Comparison of ENCODE assay signal across 2 cellular contexts in the genomic region with DNA sequence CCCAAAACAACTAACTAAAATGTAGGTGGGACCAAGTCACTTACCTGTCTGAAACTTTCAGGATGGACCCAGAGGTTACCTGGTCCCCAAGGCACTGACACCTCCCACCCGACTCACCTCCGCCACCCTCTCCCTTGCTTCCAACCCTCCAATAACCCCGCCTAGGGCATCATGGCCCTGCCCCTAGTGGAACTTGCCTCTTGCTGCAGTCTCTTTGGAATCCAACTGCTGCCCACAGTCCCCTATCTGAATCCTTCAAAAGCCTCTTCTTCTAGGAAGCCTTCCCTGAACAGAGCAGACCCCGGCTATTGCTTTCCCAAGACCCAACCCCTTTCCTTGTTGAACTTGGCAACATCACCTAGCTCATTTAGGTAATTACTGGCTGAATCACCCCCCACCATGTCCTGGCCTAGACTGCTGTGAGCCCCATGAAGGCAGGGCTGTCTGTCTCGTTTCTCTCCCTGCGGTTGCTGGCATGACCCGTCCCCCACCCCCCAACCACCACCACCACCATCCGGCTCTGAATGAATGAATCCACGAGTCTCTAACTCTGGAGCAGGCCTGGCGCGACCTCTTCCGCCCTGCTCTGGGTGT.
TF ChIP-seq lines count a peak whose summit lies in the region.

No MANE protein-coding gene starts in this region.

TF ChIP-seq in IMR-90, 13 proteins besides CTCF, POLR2A, EP300 and RAD21:
- TF ChIP-seq MXI1 (IDR thresholded peaks at IDR 0.05; ENCODE audit: borderline replicate concordance, low read depth, low read length): no peak
- no peak for TF ChIP-seq MAZ (IDR thresholded peaks at IDR 0.05; ENCODE audit: borderline replicate concordance, low read depth, low read length)
- no peak for TF ChIP-seq BHLHE40 (IDR thresholded peaks at IDR 0.05; ENCODE audit: low read depth, low read length)
- no peak for TF ChIP-seq NFE2L2 (IDR thresholded peaks at IDR 0.05; ENCODE audit: low read depth, low read length)
- TF ChIP-seq MAFK (IDR thresholded peaks at IDR 0.05; ENCODE audit: low read depth, low read length): no peak
- TF ChIP-seq RCOR1 (IDR thresholded peaks at IDR 0.05; ENCODE audit: insufficient replicate concordance, low read length): no peak
- no peak for TF ChIP-seq FOS (IDR thresholded peaks at IDR 0.05; ENCODE audit: low read depth, low read length)
- TF ChIP-seq CHD1 (IDR thresholded peaks at IDR 0.05; ENCODE audit: low read depth, low read length): no peak
- TF ChIP-seq, protein P1, sequence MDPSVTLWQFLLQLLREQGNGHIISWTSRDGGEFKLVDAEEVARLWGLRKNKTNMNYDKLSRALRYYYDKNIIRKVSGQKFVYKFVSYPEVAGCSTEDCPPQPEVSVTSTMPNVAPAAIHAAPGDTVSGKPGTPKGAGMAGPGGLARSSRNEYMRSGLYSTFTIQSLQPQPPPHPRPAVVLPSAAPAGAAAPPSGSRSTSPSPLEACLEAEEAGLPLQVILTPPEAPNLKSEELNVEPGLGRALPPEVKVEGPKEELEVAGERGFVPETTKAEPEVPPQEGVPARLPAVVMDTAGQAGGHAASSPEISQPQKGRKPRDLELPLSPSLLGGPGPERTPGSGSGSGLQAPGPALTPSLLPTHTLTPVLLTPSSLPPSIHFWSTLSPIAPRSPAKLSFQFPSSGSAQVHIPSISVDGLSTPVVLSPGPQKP (IDR thresholded peaks at IDR 0.05; ENCODE audit: borderline replicate concordance, low read depth, low read length): no peak
- TF ChIP-seq RFX5 (IDR thresholded peaks at IDR 0.05; ENCODE audit: low read depth, low read length): no peak
- TF ChIP-seq CEBPB (IDR thresholded peaks at IDR 0.05; ENCODE audit: low read depth, low read length): no peak
- TF ChIP-seq, protein P2, sequence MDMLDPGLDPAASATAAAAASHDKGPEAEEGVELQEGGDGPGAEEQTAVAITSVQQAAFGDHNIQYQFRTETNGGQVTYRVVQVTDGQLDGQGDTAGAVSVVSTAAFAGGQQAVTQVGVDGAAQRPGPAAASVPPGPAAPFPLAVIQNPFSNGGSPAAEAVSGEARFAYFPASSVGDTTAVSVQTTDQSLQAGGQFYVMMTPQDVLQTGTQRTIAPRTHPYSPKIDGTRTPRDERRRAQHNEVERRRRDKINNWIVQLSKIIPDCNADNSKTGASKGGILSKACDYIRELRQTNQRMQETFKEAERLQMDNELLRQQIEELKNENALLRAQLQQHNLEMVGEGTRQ (IDR thresholded peaks at IDR 0.05; ENCODE audit: low read depth, low read length): no peak
- TF ChIP-seq SMC3 (IDR thresholded peaks at IDR 0.05; ENCODE audit: low read depth, low read length): no peak
TF ChIP-seq in IMR-90: peak in this region for 0.

TF ChIP-seq in K562, 482 proteins besides CTCF, POLR2A, EP300 and RAD21:
- no peak for TF ChIP-seq ZNF444 (CRISPR knock-in tag; IDR thresholded peaks at IDR 0.05)
- TF ChIP-seq, protein P3, sequence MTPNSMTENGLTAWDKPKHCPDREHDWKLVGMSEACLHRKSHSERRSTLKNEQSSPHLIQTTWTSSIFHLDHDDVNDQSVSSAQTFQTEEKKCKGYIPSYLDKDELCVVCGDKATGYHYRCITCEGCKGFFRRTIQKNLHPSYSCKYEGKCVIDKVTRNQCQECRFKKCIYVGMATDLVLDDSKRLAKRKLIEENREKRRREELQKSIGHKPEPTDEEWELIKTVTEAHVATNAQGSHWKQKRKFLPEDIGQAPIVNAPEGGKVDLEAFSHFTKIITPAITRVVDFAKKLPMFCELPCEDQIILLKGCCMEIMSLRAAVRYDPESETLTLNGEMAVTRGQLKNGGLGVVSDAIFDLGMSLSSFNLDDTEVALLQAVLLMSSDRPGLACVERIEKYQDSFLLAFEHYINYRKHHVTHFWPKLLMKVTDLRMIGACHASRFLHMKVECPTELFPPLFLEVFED (CRISPR knock-in tag; conservative IDR thresholded peaks at IDR 0.05): no peak
- no peak for TF ChIP-seq ZNF239 (CRISPR knock-in tag; IDR thresholded peaks at IDR 0.05)
- TF ChIP-seq ZKSCAN3 (CRISPR knock-in tag; IDR thresholded peaks at IDR 0.05): no peak
- peak; percentile 53 for TF ChIP-seq ZFP36 (IDR thresholded peaks at IDR 0.05; ENCODE audit: low read depth, low read length, partially characterized antibody)
- TF ChIP-seq, protein P4, sequence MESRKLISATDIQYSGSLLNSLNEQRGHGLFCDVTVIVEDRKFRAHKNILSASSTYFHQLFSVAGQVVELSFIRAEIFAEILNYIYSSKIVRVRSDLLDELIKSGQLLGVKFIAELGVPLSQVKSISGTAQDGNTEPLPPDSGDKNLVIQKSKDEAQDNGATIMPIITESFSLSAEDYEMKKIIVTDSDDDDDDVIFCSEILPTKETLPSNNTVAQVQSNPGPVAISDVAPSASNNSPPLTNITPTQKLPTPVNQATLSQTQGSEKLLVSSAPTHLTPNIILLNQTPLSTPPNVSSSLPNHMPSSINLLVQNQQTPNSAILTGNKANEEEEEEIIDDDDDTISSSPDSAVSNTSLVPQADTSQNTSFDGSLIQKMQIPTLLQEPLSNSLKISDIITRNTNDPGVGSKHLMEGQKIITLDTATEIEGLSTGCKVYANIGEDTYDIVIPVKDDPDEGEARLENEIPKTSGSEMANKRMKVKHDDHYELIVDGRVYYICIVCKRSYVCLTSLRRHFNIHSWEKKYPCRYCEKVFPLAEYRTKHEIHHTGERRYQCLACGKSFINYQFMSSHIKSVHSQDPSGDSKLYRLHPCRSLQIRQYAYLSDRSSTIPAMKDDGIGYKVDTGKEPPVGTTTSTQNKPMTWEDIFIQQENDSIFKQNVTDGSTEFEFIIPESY (CRISPR knock-in tag; IDR thresholded peaks at IDR 0.05): peak; percentile 21; the same call in 1 of the 2 replicates
- no peak for TF ChIP-seq RCOR1 (IDR thresholded peaks at IDR 0.05; ENCODE audit: borderline replicate concordance in 1 of 2, low read depth in 2 of 2, low read length in 2 of 2)
- TF ChIP-seq ETS2 (tag; IDR thresholded peaks at IDR 0.05; ENCODE audit: borderline replicate concordance, poor library complexity, severe bottlenecking): no peak
